In the genomic region with DNA sequence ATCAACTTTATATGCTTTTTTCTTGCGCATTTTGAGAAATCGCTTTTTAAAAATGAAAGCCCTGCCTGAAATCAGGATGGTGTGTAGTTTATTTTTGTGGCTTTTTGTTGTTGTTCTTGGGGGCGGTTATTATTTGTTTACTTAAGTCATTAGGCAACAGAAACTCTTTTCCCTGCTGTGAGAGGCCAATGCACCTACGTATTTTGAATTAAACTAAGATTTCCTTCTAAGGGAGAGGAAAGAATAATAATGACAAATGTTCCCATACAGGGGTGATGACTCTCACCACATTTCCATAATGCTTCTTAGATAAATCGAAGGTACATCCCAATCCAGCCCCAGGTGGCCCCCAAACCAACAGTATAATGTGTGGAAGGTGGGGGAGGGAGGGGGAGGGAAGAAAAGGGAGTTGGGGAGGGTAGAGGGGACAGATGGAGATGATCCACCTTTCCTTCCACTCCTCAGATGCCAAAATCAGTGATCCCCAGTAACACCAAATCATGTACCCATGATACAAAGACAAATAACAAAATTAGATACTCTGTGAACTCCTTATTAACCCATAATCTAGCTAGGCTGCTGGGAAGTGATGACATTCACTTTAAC, we compare ENCODE assay signal across 27 cellular contexts. TPM values are rescaled to one million over a fixed set of nuclear protein-coding genes. Genes with fewer than 3 reads are reported as not detected.
DNase-seq lines count a peak whose midpoint lies in the region; ATAC-seq, FAIRE-seq and TF ChIP-seq lines count a peak whose summit lies in the region.
"Had no signal": no experiment of that assay in that cellular context is flagged by ENCODE, and none has a peak within 500 bp of the region (broad histone marks: within the 10 kb centered on the region; RNA-seq: fewer than 3 reads in every experiment).

No MANE protein-coding gene starts in this region.

- H4K20me1 ChIP-seq in HepG2 (ENCODE audit: insufficient read depth, low read length) (no peaks in the 10 kb centered on the region), osteoblast (ENCODE audit: insufficient read depth, low read length) (peaks cover 9% of the 10 kb centered on the region)

- H3K4me3 ChIP-seq in HepG2 (replicated peaks in 1 of 3; ENCODE audit: insufficient read depth in 1 of 3, low read depth in 2 of 3, low read length in 3 of 3) (no peak overlapping the region), right lobe of liver (no peak overlapping the region), fibroblast of villous mesenchyme (ENCODE audit: low read depth, low read length) (no peak overlapping the region), osteoblast (ENCODE audit: insufficient read depth, low read length) (no peak overlapping the region), dorsolateral prefrontal cortex (no peak overlapping the region)
- H3K4me3 ChIP-seq: BLaER1, GM12878, GM23248, SJCRH30 had no signal

- H3K27ac ChIP-seq in HepG2 (ENCODE audit: extremely low read length, insufficient read depth, low read length) = no peak overlapping the region
- no peak overlapping the region for H3K27ac ChIP-seq in right lobe of liver
- H3K27ac ChIP-seq in osteoblast (ENCODE audit: low read depth, low read length) = no peak overlapping the region
- H3K27ac ChIP-seq in dorsolateral prefrontal cortex = no peak overlapping the region
- H3K27ac ChIP-seq: 22Rv1, BLaER1, GM23248, KMS-11, SJCRH30 had no signal

- in situ Hi-C loops in HepG2 (cut with HindIII; ENCODE audit: extremely low pct_ligation_motif_present, low pct_unique_long_range_greater_than_20kb) = no loop called here

- no TSS peak for BruUV-seq in HepG2 (replicated peaks; lab: Mats Ljungman, UMichigan)

- CTCF ChIA-PET in HepG2 (lab: Yijun Ruan, JAX; ENCODE audit: low intra/inter-chr PET ratio, low total read pairs) = no interaction called here

- no peaks in the 10 kb centered on the region for H3K79me2 ChIP-seq in HepG2 (ENCODE audit: insufficient read depth, low read length)
- H3K79me2 ChIP-seq in osteoblast (ENCODE audit: insufficient read depth, low read length) = peaks cover 22% of the 10 kb centered on the region

- TF ChIP-seq POLR2A in HepG2 (IDR thresholded peaks at IDR 0.05; ENCODE audit: insufficient read depth in 1 of 2, low read depth in 2 of 2, low read length in 2 of 2) (no peak), right lobe of liver (IDR thresholded peaks at IDR 0.05) (no peak)

- DNase-seq in HepG2 (ENCODE audit: low spot score) (no peak), right lobe of liver (no peak), fibroblast of villous mesenchyme (ENCODE audit: low read depth) (peak; percentile 42), osteoblast (ENCODE audit: insufficient read length, low spot score, missing footprints) (peak; percentile 51), activated T-cell treated with anti-CD3 and anti-CD28 coated beads for 4 hours (no peak), dorsolateral prefrontal cortex (no peak), NCI-H345 treated with DMSO at 0.1 percent for 48 hours (lab: John Stamatoyannopoulos, UW; ENCODE audit: unreplicated experiment) (no peak)
- DNase-seq: ACHN; Caco-2; CD4-positive, alpha-beta T cell; DMS 273 treated with DMSO at 0.1 percent for 48 hours; DMS79 treated with DMSO at 0.1 percent for 48 hours; GM23248; IMR-90; NCI-H1105; NCI-H146; NCI-H2029; NCI-H226; NCI-H524 treated with DMSO at 0.1 percent for 48 hours; OCI-M1; SJCRH30 had no signal

- no peak for ATAC-seq in HepG2
- ATAC-seq in right lobe of liver = no peak
- ATAC-seq in HG03354 (IDR thresholded peaks at IDR 0.05; ENCODE audit: poor library complexity, severe bottlenecking, unreplicated experiment) = no peak
- ATAC-seq: GM12878 had no signal

- H3K36me3 ChIP-seq in HepG2 (replicated peaks in 1 of 2; ENCODE audit: control insufficient read depth in 1 of 2, insufficient read depth in 2 of 2, low read length in 2 of 2) = peaks cover 0 to 17% of the 10 kb centered on the region in 2 experiments; a peak in 3 of 5 replicates
- no peaks in the 10 kb centered on the region for H3K36me3 ChIP-seq in right lobe of liver
- peaks cover 8% of the 10 kb centered on the region for H3K36me3 ChIP-seq in osteoblast (ENCODE audit: insufficient read depth, low read length)

- no peak for TF ChIP-seq RAD21 in HepG2 (CRISPR knock-in tag; IDR thresholded peaks at IDR 0.05)

- TF ChIP-seq CTCF in HepG2 (CRISPR knock-in tag; IDR thresholded peaks at IDR 0.05) (no peak), right lobe of liver (IDR thresholded peaks at IDR 0.05) (no peak), fibroblast of villous mesenchyme (IDR thresholded peaks at IDR 0.05; ENCODE audit: insufficient read depth, low read depth, low read length) (no peak), osteoblast (IDR thresholded peaks at IDR 0.05; ENCODE audit: extremely low read depth, low read depth, low read length) (no peak), dorsolateral prefrontal cortex (IDR thresholded peaks at IDR 0.05 in 54 of 56, conservative IDR thresholded peaks at IDR 0.05 in 2 of 56; ENCODE audit: low read depth in 1 of 56, partially characterized antibody in 56 of 56) (no peak)

- TF ChIP-seq EP300 in HepG2 (IDR thresholded peaks at IDR 0.05; ENCODE audit: low read depth in 2 of 2, low read length in 2 of 2) (no peak), HepG2 (CRISPR knock-in tag; IDR thresholded peaks at IDR 0.05; ENCODE audit: borderline replicate concordance) (no peak)

- H3K9me3 ChIP-seq in HepG2 (ENCODE audit: low read length) (no peaks in the 10 kb centered on the region), right lobe of liver (no peaks in the 10 kb centered on the region), osteoblast (ENCODE audit: low read depth, low read length) (no peaks in the 10 kb centered on the region)
- H3K9me3 ChIP-seq: Caco-2, SJCRH30 had no signal

- H3K4me1 ChIP-seq in HepG2 (ENCODE audit: insufficient read depth, low read length) (no peaks in the 10 kb centered on the region), right lobe of liver (no peaks in the 10 kb centered on the region), osteoblast (ENCODE audit: insufficient read depth, low read length) (no peaks in the 10 kb centered on the region)
- H3K4me1 ChIP-seq: Caco-2, SJCRH30 had no signal

- H2AFZ ChIP-seq in HepG2 (ENCODE audit: low read length) = no peak overlapping the region
- no peak overlapping the region for H2AFZ ChIP-seq in osteoblast (ENCODE audit: low read length)
- H2AFZ ChIP-seq: GM23248 had no signal

- no peaks in the 10 kb centered on the region for H3K27me3 ChIP-seq in HepG2 (ENCODE audit: control insufficient read depth in 1 of 2, insufficient read depth in 2 of 2, low read length in 2 of 2)
- no peaks in the 10 kb centered on the region for H3K27me3 ChIP-seq in right lobe of liver
- no peaks in the 10 kb centered on the region for H3K27me3 ChIP-seq in osteoblast (ENCODE audit: insufficient read depth, low read length)
- H3K27me3 ChIP-seq in dorsolateral prefrontal cortex = no peaks in the 10 kb centered on the region
- H3K27me3 ChIP-seq: BLaER1, SJCRH30 had no signal

- no peak for FAIRE-seq in HepG2 (lab: Jason Lieb, UNC)
- FAIRE-seq: RCC 7860 had no signal

- WGBS in HepG2 (ENCODE audit: low lambda C conversion rate) = 96% methylated on average over 5 of the region's 5 CpGs
- 62% methylated on average over 5 of the region's 5 CpGs for WGBS in right lobe of liver (ENCODE audit: insufficient coverage, low coverage, low lambda C conversion rate, missing lambda C conversion rate)

- no peak overlapping the region for H3K9ac ChIP-seq in HepG2 (ENCODE audit: insufficient read depth, low read depth, low read length)
- H3K9ac ChIP-seq: BLaER1, GM23248, KMS-11 had no signal

- POLR2A ChIA-PET in HepG2 (lab: Yijun Ruan, JAX) = no interaction called here

- no peak overlapping the region for H3K4me2 ChIP-seq in HepG2 (ENCODE audit: low read depth, low read length)
- no peak overlapping the region for H3K4me2 ChIP-seq in osteoblast (ENCODE audit: insufficient read depth, low read length)
- H3K4me2 ChIP-seq: BLaER1, KMS-11 had no signal

- intact Hi-C loops in HepG2 (cut with micrococcal nuclease; ENCODE audit: unreplicated experiment) = no loop called here
- intact Hi-C loops in right lobe of liver (cut with DNase I) = no loop called here
- intact Hi-C loops in dorsolateral prefrontal cortex (cut with DNase I) = no loop called here

TF ChIP-seq in HepG2, 621 proteins besides CTCF, POLR2A, EP300 and RAD21 (continues in another document):
- TF ChIP-seq HNRNPK (IDR thresholded peaks at IDR 0.05; ENCODE audit: low read depth, low read length, poor library complexity, severe bottlenecking) = peak; percentile 15

RNA-seq across cellular contexts. Expression of a gene that starts 39.6 kb away (rescaled TPM):
- total RNA-seq in HepG2 (2016; rRNA removed; fragmentation: Illumina TruSeq; extraction: Trizol) = 1.8 and 2.8 TPM in 2 replicates
- total RNA-seq in HepG2 (2016; cell fraction: cytosol; rRNA removed; fragmentation: Illumina TruSeq; extraction: Trizol; ENCODE audit: low read depth) = 4.8 and 6.6 TPM in 2 replicates
- total RNA-seq in HepG2 (2016; cell fraction: insoluble cytoplasmic fraction; rRNA removed; fragmentation: Illumina TruSeq; extraction: Trizol) = 1.6 and 3.1 TPM in 2 replicates
- 3.7 and 3.8 TPM in 2 replicates for total RNA-seq in HepG2 (2016; cell fraction: membrane; rRNA removed; fragmentation: Illumina TruSeq; extraction: Trizol)
- 11.3 and 11.8 TPM in 2 replicates for total RNA-seq in HepG2 (2016; cell fraction: nucleus; rRNA removed; fragmentation: Illumina TruSeq; extraction: Trizol)
- 2.8 and 3.9 TPM in 2 replicates for polyA plus RNA-seq in HepG2 (2011; rRNA removed)
- polyA plus RNA-seq in HepG2 (2011; cell fraction: cytosol; rRNA removed) = 2.1 and 3.7 TPM in 2 replicates
- polyA plus RNA-seq in HepG2 (2011; cell fraction: nucleus; rRNA removed) = 22.9 and 29.9 TPM in 2 replicates
- 1.9 and 2.3 TPM in 2 replicates for polyA plus RNA-seq in HepG2 (2012)
- 0.08 and 0.29 TPM in 2 replicates for polyA plus RNA-seq in HepG2 (2016; cell fraction: cytosol; fragmentation: Illumina TruSeq; extraction: Trizol; ENCODE audit: low read depth)
- 1.8 and 2.7 TPM in 2 replicates for polyA plus RNA-seq in HepG2 (2016; cell fraction: insoluble cytoplasmic fraction; fragmentation: Illumina TruSeq; extraction: Trizol; ENCODE audit: low read depth)
- 0.27 and 0.43 TPM in 2 replicates for polyA plus RNA-seq in HepG2 (2016; cell fraction: membrane; fragmentation: Illumina TruSeq; extraction: Trizol; ENCODE audit: low read depth)
- 10.3 and 11.8 TPM in 2 replicates for polyA plus RNA-seq in HepG2 (2016; cell fraction: nucleus; fragmentation: Illumina TruSeq; extraction: Trizol; ENCODE audit: insufficient read depth, low read depth)
- 13.0 TPM in 1 of 2 replicates, not detected in the other for polyA minus RNA-seq in HepG2 (2011; rRNA and poly(A)+ RNA removed; ENCODE audit: low replicate concordance)
- 4.4 and 6.9 TPM in 2 replicates for polyA minus RNA-seq in HepG2 (2011; cell fraction: cytosol; rRNA and poly(A)+ RNA removed)
- 37.1 and 39.4 TPM in 2 replicates for polyA minus RNA-seq in HepG2 (2011; cell fraction: nucleus; rRNA and poly(A)+ RNA removed)
- total RNA-seq in right lobe of liver = 1 to 10 TPM in 1 of 6 experiments, under 1 TPM in 5; 0.28 to 1.6 (median 0.68) TPM
- total RNA-seq in fibroblast of villous mesenchyme = 9.1 and 12.9 TPM in 2 replicates
- 16.3 and 20.0 TPM in 2 replicates for total RNA-seq in osteoblast
- 10 to 100 TPM; 29.6 to 73.7 (median 49.4) TPM for total RNA-seq in dorsolateral prefrontal cortex

Comparison
In these comparisons a context has a peak if more than half of its experiments do, and no peak if none do; other contexts are left out.
1. DNase-seq: peak in fibroblast of villous mesenchyme (single experiment) and osteoblast (single experiment); none in HepG2 (single experiment), right lobe of liver (0 of 3), activated T-cell treated with anti-CD3 and anti-CD28 coated beads for 4 hours (single experiment), dorsolateral prefrontal cortex (0 of 10) and NCI-H345 treated with DMSO at 0.1 percent for 48 hours (single experiment).